Comparison of ENCODE assay signal across 8 cellular contexts in the genomic region with DNA sequence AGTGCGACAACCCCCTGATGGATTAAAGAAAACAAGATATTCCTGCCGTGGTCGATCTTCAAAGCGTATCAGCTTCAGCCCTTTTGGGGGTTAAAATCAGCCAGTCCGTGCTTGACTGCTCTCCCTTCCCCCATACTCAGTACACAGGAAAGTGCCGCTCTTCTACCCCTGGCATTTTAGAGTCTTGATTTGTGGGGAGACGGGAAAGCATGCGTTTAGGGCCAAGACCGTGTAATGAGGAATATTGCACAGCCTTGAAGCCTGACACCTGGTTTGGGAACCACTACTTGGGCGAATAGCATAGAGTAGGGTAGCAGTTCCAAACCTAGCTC. TPM values are rescaled to one million over a fixed set of nuclear protein-coding genes. Genes with fewer than 3 reads are reported as not detected.
DNase-seq lines count a peak whose midpoint lies in the region; TF ChIP-seq lines count a peak whose summit lies in the region.

No MANE protein-coding gene starts in this region.

- intact Hi-C loops in lower leg skin (cut with DNase I; ENCODE audit: low total_unique reads) = no loop called here
- intact Hi-C loops in transverse colon (cut with DNase I; ENCODE audit: low total_unique reads) = no loop called here

- WGBS in lower leg skin, 2 donors = 2 to 6% methylated on average over 10 of the region's 10 CpGs
- WGBS in transverse colon (ENCODE audit: low coverage in 1 of 2), 2 donors = 4% methylated on average over 10 of the region's 10 CpGs; no CpG with 5 or more reads in 1 of the 2 donors

- peak overlapping the region; percentile 99 for H3K27ac Mint-ChIP-seq in activated T-cell treated with anti-CD3 and anti-CD28 coated beads, Interleukin-2, amount 50 U/mL, for 24 hours

- H3K4me1 Mint-ChIP-seq in activated T-cell treated with anti-CD3 and anti-CD28 coated beads, Interleukin-2, amount 50 U/mL, for 24 hours (ENCODE audit: low read depth) = peaks cover 40% of the 10 kb centered on the region

- no peaks in the 10 kb centered on the region for H3K27me3 Mint-ChIP-seq in activated T-cell treated with anti-CD3 and anti-CD28 coated beads, Interleukin-2, amount 50 U/mL, for 24 hours

- peaks cover 17% of the 10 kb centered on the region for H3K4me1 ChIP-seq in adipocyte (ENCODE audit: control insufficient read depth, insufficient read depth, low read length)
- peaks cover 0 to 17% (median 13%) of the 10 kb centered on the region in 4 donors for H3K4me1 ChIP-seq in transverse colon

- H3K4me3 ChIP-seq in adipocyte (ENCODE audit: low read length) (peak overlapping the region; percentile 95), lower leg skin (ENCODE audit: low read depth, poor library complexity, severe bottlenecking) (peak overlapping the region; percentile 89), transverse colon (peak overlapping the region; percentile 68 to 94 (median 85))

- DNase-seq in activated T-cell treated with anti-CD3 and anti-CD28 coated beads, Interleukin-2, amount 50 U/mL, for 24 hours = no peak
- DNase-seq in activated T-cell treated with anti-CD3 and anti-CD28 coated beads for 4 hours = no peak
- no peak for DNase-seq in adipocyte (ENCODE audit: low read depth)
- no peak for DNase-seq in lower leg skin (ENCODE audit: low spot score in 2 of 2)
- DNase-seq in transverse colon = no peak
- no peak for DNase-seq in stimulated activated CD4-positive, alpha-beta T cell treated with anti-CD3 and anti-CD28 coated beads, Interleukin-4, amount 100 ng/mL, for 1 hour
- no peak for DNase-seq in cerebellar cortex (ENCODE audit: low spot score)
- no peak for DNase-seq in UCSD-AML1 (lab: John Stamatoyannopoulos, UW; ENCODE audit: unreplicated experiment)

- peaks cover 16% of the 10 kb centered on the region for H3K36me3 Mint-ChIP-seq in activated T-cell treated with anti-CD3 and anti-CD28 coated beads, Interleukin-2, amount 50 U/mL, for 24 hours (ENCODE audit: low read depth)

- TF ChIP-seq POLR2A in lower leg skin (IDR thresholded peaks at IDR 0.05) (no peak), transverse colon (IDR thresholded peaks at IDR 0.05) (no peak)

- peak overlapping the region; percentile 99 for H3K9ac ChIP-seq in adipocyte (ENCODE audit: low read length)

- H3K36me3 ChIP-seq in adipocyte (ENCODE audit: control insufficient read depth, insufficient read depth, low read length, severe bottlenecking) (no peaks in the 10 kb centered on the region), transverse colon (no peaks in the 10 kb centered on the region)

- H3K9me3 Mint-ChIP-seq in activated T-cell treated with anti-CD3 and anti-CD28 coated beads, Interleukin-2, amount 50 U/mL, for 24 hours = no peaks in the 10 kb centered on the region

- peaks cover 3% of the 10 kb centered on the region for H3K27me3 ChIP-seq in adipocyte (replicated peaks; ENCODE audit: control insufficient read depth, insufficient read depth, low read length)
- no peaks in the 10 kb centered on the region for H3K27me3 ChIP-seq in transverse colon

- TF ChIP-seq EP300 in transverse colon (IDR thresholded peaks at IDR 0.05; ENCODE audit: low read depth) = no peak

- peak overlapping the region; percentile 83 to 91 (median 88) for H3K27ac ChIP-seq in transverse colon

- in situ Hi-C loops in transverse colon (cut with MboI; ENCODE audit: low pct_ligation_motif_present in 1 of 4, low pct_unique_long_range_greater_than_20kb in 1 of 4, low sequenced_read_pairs in 3 of 4) = no loop called here

- no peak for TF ChIP-seq CTCF in lower leg skin (IDR thresholded peaks at IDR 0.05)
- TF ChIP-seq CTCF in transverse colon (IDR thresholded peaks at IDR 0.05) = no peak

- H3K9me3 ChIP-seq in adipocyte (ENCODE audit: control insufficient read depth, low read length) (no peaks in the 10 kb centered on the region), transverse colon (no peaks in the 10 kb centered on the region)

- H3K4me3 Mint-ChIP-seq in activated T-cell treated with anti-CD3 and anti-CD28 coated beads, Interleukin-2, amount 50 U/mL, for 24 hours = peak overlapping the region; percentile 99

RNA-seq across cellular contexts. Expression of gene EDC3, which starts 0.5 kb away (rescaled TPM):
- total RNA-seq in lower leg skin = 10 to 100 TPM; 11.2 to 33.6 (median 17.6) TPM
- total RNA-seq in transverse colon = 100 to 1,000 TPM in 1 of 4 donors, 10 to 100 TPM in 3; 23.2 to 112 (median 29.4) TPM

RNA-seq across cellular contexts. Expression of gene CYP1A1, which starts 29.0 kb away (rescaled TPM):
- total RNA-seq in lower leg skin = 1 to 10 TPM; 3.0 to 6.8 (median 3.6) TPM
- 1 to 10 TPM in 1 of 4 donors, under 1 TPM in 1, not detected in 2; 0.55 to 1.1 TPM for total RNA-seq in transverse colon

RNA-seq across cellular contexts. Expression of gene CYP1A2, which starts 52.3 kb away (rescaled TPM):
- total RNA-seq in lower leg skin (not detected), transverse colon (not detected)
